In the genomic region with DNA sequence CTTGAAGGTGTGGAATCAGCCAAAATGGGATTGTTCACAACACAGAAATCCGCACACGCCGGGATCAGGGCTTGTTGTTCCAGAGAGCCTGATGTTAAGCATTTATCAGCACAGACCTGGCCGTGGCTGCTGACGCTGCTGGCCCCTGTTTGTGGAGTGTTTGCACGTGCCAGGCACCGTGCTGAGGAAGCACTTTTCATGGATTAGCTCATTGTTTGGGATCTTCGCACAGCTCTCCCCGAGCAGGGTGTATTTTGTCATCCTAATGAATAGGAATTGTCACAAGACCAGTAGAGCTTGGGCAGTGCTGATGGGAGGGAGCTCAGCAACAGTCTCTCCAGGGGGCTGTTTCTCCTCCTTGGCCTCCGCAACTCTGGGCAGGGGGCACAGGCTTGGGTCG, we compare ENCODE assay signal across 13 cellular contexts.
DNase-seq lines count a peak whose midpoint lies in the region; ATAC-seq and TF ChIP-seq lines count a peak whose summit lies in the region.
"Had no signal": no experiment of that assay in that cellular context is flagged by ENCODE, and none has a peak within 500 bp of the region (broad histone marks: within the 10 kb centered on the region; RNA-seq: fewer than 3 reads in every experiment).

No MANE protein-coding gene starts in this region.

- H3K27me3 Mint-ChIP-seq in stimulated activated naive CD8-positive, alpha-beta T cell treated with anti-CD3 and anti-CD28 coated beads, Interleukin-15, amount 100 ng/mL, for 72 hours = no peaks in the 10 kb centered on the region
- H3K27me3 Mint-ChIP-seq: natural killer cell treated with Interleukin-12 subunit alpha and Interleukin-12 subunit beta and Interleukin-15 and Interleukin-18, amount 100 ng/mL, for 72 hours had no signal

- H3K27ac ChIP-seq in Karpas-422 (ENCODE audit: low read length) = no peak overlapping the region
- H3K27ac ChIP-seq: foreskin keratinocyte had no signal

- no peaks in the 10 kb centered on the region for H3K27me3 ChIP-seq in Karpas-422 (ENCODE audit: low read length)
- H3K27me3 ChIP-seq: foreskin keratinocyte had no signal

- no peak for TF ChIP-seq POLR2A in erythroblast (IDR thresholded peaks at IDR 0.05; ENCODE audit: low read length)

- peaks cover 3% of the 10 kb centered on the region for H3K4me1 ChIP-seq in Karpas-422 (ENCODE audit: low read length)

- no peaks in the 10 kb centered on the region for H3K9me2 ChIP-seq in Karpas-422 (replicated peaks; ENCODE audit: insufficient read depth, low read length)

- no peaks in the 10 kb centered on the region for H3K9me3 ChIP-seq in Karpas-422 (ENCODE audit: low read length)

- H2AFZ ChIP-seq in Karpas-422 (ENCODE audit: low read length) = no peak overlapping the region

- H3K4me2 ChIP-seq in Karpas-422 (ENCODE audit: low read depth, low read length, poor library complexity, severe bottlenecking) = no peak overlapping the region

- H3K9ac ChIP-seq in Karpas-422 (ENCODE audit: low read length) = no peak overlapping the region

- no peak overlapping the region for H3K4me3 Mint-ChIP-seq in stimulated activated naive CD8-positive, alpha-beta T cell treated with anti-CD3 and anti-CD28 coated beads, Interleukin-15, amount 100 ng/mL, for 72 hours
- H3K4me3 Mint-ChIP-seq: natural killer cell treated with Interleukin-12 subunit alpha and Interleukin-12 subunit beta and Interleukin-15 and Interleukin-18, amount 100 ng/mL, for 72 hours had no signal

- peaks cover 3% of the 10 kb centered on the region for H3K4me1 Mint-ChIP-seq in stimulated activated naive CD8-positive, alpha-beta T cell treated with anti-CD3 and anti-CD28 coated beads, Interleukin-15, amount 100 ng/mL, for 72 hours

- ATAC-seq in stimulated activated naive CD8-positive, alpha-beta T cell treated with anti-CD3 and anti-CD28 coated beads, Interleukin-15, amount 100 ng/mL, for 72 hours = no peak
- ATAC-seq in stimulated activated naive CD8-positive, alpha-beta T cell treated with anti-CD3 and anti-CD28 coated beads, Interleukin-15, Interleukin-2, amounts not matched to agents 100 U/mL and 50 U/mL, for 24 hours = no peak
- ATAC-seq in GM21825 (IDR thresholded peaks at IDR 0.05; ENCODE audit: unreplicated experiment) = no peak
- ATAC-seq: foreskin keratinocyte; natural killer cell treated with Interleukin-12 subunit alpha and Interleukin-12 subunit beta and Interleukin-15 and Interleukin-18, amount 100 ng/mL, for 72 hours had no signal

- peak overlapping the region; percentile 4 to 52 for H3K27ac Mint-ChIP-seq in stimulated activated naive CD8-positive, alpha-beta T cell treated with anti-CD3 and anti-CD28 coated beads, Interleukin-15, amount 100 ng/mL, for 72 hours

- H3K36me3 ChIP-seq in Karpas-422 (ENCODE audit: insufficient read depth, low read length) = no peaks in the 10 kb centered on the region

- no peak for DNase-seq in stimulated activated naive CD8-positive, alpha-beta T cell treated with anti-CD3 and anti-CD28 coated beads, Interleukin-15, amount 100 ng/mL, for 72 hours
- no peak for DNase-seq in stimulated activated naive CD8-positive, alpha-beta T cell treated with anti-CD3 and anti-CD28 coated beads, Interleukin-15, Interleukin-2, amounts not matched to agents 100 U/mL and 50 U/mL, for 24 hours
- peak; percentile 29 to 70 for DNase-seq in dermis microvascular lymphatic vessel endothelial cell (ENCODE audit: low read depth in 2 of 2)
- DNase-seq in mucosa of gallbladder (ENCODE audit: low spot score) = peak; percentile 75
- no peak for DNase-seq in stimulated activated CD4-positive, alpha-beta T cell treated with anti-CD3 and anti-CD28 coated beads, Interleukin-4, amount 100 ng/mL, for 1 hour
- DNase-seq in Karpas-422 = no peak
- DNase-seq in erythroblast (lab: John Stamatoyannopoulos, UW) = no peak
- DNase-seq: effector CD4-positive, alpha-beta T cell; foreskin keratinocyte; RPMI8226; T-helper 2 cell had no signal

- H4K20me1 ChIP-seq in Karpas-422 (ENCODE audit: insufficient read depth, low read depth, low read length) = peaks cover 6% of the 10 kb centered on the region; the same call in 1 of the 2 replicates

- no peaks in the 10 kb centered on the region for H3K9me3 Mint-ChIP-seq in stimulated activated naive CD8-positive, alpha-beta T cell treated with anti-CD3 and anti-CD28 coated beads, Interleukin-15, amount 100 ng/mL, for 72 hours
- H3K9me3 Mint-ChIP-seq: natural killer cell treated with Interleukin-12 subunit alpha and Interleukin-12 subunit beta and Interleukin-15 and Interleukin-18, amount 100 ng/mL, for 72 hours had no signal

- H3K79me2 ChIP-seq in Karpas-422 (ENCODE audit: low read length) = no peaks in the 10 kb centered on the region

- H3K4me3 ChIP-seq in Karpas-422 (ENCODE audit: low read length) = no peak overlapping the region

Comparison
In these comparisons a context has a peak if more than half of its experiments do, and no peak if none do; other contexts are left out.
1. DNase-seq: peak in dermis microvascular lymphatic vessel endothelial cell (2 of 2) and mucosa of gallbladder (single experiment); none in stimulated activated naive CD8-positive, alpha-beta T cell treated with anti-CD3 and anti-CD28 coated beads, Interleukin-15, amount 100 ng/mL, for 72 hours (0 of 2), stimulated activated naive CD8-positive, alpha-beta T cell treated with anti-CD3 and anti-CD28 coated beads, Interleukin-15, Interleukin-2, amounts not matched to agents 100 U/mL and 50 U/mL, for 24 hours (single experiment), stimulated activated CD4-positive, alpha-beta T cell treated with anti-CD3 and anti-CD28 coated beads, Interleukin-4, amount 100 ng/mL, for 1 hour (single experiment), Karpas-422 (single experiment) and erythroblast (0 of 2).